8 cellular contexts compared by ENCODE assay signal in the genomic region with DNA sequence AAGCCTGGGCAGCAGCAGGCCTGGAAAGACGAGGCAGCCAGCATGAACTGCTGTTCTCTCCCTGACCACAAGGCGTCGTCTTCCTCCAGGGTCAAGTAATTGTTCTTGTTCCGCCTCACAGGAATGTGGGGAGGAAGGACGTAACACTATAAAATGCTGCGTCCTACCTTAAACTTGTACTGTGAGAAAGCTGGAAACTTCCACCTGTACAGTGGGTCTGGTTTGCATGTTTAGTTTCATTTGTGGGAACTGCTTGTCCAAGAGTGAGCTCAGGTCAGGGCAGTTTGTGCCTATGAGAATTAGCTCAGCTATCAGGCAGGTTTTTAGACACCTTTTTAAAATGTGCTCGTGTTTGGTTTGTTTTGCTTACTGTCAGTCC. TPM values are rescaled to one million over a fixed set of nuclear protein-coding genes. Genes with fewer than 3 reads are reported as not detected.
DNase-seq lines count a peak whose midpoint lies in the region; ATAC-seq and TF ChIP-seq lines count a peak whose summit lies in the region.

No MANE protein-coding gene starts in this region.

- intact Hi-C loops in activated CD8-positive, alpha-beta T cell treated with anti-CD3 and anti-CD28 coated beads for 36 hours (cut with micrococcal nuclease): no loop called here
- intact Hi-C loops in head of caudate nucleus (cut with DNase I) (no loop called here), posterior vena cava (cut with DNase I) (loop anchor here in 1 of 2 donors (10.0 kb wide), 1 partner anchor 69 kb away; no protein-coding TSS in a partner anchor)

- H3F3A ChIP-seq in GM23248 (ENCODE audit: insufficient read depth): peaks cover 34% of the 10 kb centered on the region

- H3K27ac Mint-ChIP-seq in activated CD8-positive, alpha-beta T cell treated with anti-CD3 and anti-CD28 coated beads for 36 hours: no peak overlapping the region

- H3K4me3 Mint-ChIP-seq in activated CD8-positive, alpha-beta T cell treated with anti-CD3 and anti-CD28 coated beads for 36 hours: no peak overlapping the region

- H3K27ac ChIP-seq in GM23248: no peak overlapping the region

- no peaks in the 10 kb centered on the region for H3K9me3 Mint-ChIP-seq in activated CD8-positive, alpha-beta T cell treated with anti-CD3 and anti-CD28 coated beads for 36 hours

- peaks cover 14% of the 10 kb centered on the region; the same call in 1 of the 2 replicates for H3K36me3 ChIP-seq in GM23248 (ENCODE audit: low read depth)

- peaks cover 29% of the 10 kb centered on the region for H3K4me1 ChIP-seq in GM23248 (ENCODE audit: insufficient read depth)

- H2AFZ ChIP-seq in GM23248: no peak overlapping the region

- peak; percentile 7 for DNase-seq in activated gamma-delta T cell treated with Interleukin-2 at 50 U/mL for 16 hours
- DNase-seq in activated gamma-delta T cell (lab: John Stamatoyannopoulos, UW): no peak
- DNase-seq in GM23248: peak; percentile 43
- DNase-seq in LNCaP clone FGC (ENCODE audit: low read depth): peak; percentile 64
- DNase-seq in activated CD8-positive, alpha-beta T cell treated with anti-CD3 and anti-CD28 coated beads for 36 hours: peak; percentile 40
- DNase-seq in head of caudate nucleus: peak in 37 of 42 donors; percentile 6 to 70 (median 42)
- peak; percentile 82 for DNase-seq in posterior vena cava (ENCODE audit: low spot score)
- no peak for DNase-seq in mesenteric fat pad (ENCODE audit: low spot score)

- no peaks in the 10 kb centered on the region for H3K27me3 Mint-ChIP-seq in activated CD8-positive, alpha-beta T cell treated with anti-CD3 and anti-CD28 coated beads for 36 hours

- no peaks in the 10 kb centered on the region for H3K9me3 ChIP-seq in GM23248 (ENCODE audit: low read depth)

- POLR2A ChIA-PET in activated CD8-positive, alpha-beta T cell treated with anti-CD3 and anti-CD28 coated beads for 36 hours (lab: Charles Lee): interaction anchor here (1.0 kb wide), 1 partner anchor 55 kb away, joined by 5 read pairs; the partner anchor contains the start of gene PANX1

- in situ Hi-C loops in GM23248 (cut with MboI): no loop called here

- H3K79me2 ChIP-seq in GM23248 (ENCODE audit: insufficient read depth): peaks cover 12% of the 10 kb centered on the region; the same call in 1 of the 2 replicates

- peak; percentile 89 for TF ChIP-seq CTCF in LNCaP clone FGC (IDR thresholded peaks at IDR 0.05; ENCODE audit: control insufficient read depth, extremely low read depth, insufficient read depth)
- TF ChIP-seq CTCF in activated CD8-positive, alpha-beta T cell treated with anti-CD3 and anti-CD28 coated beads for 36 hours (IDR thresholded peaks at IDR 0.05): peak; percentile 77

- WGBS in GM23248 (ENCODE audit: low coverage in 1 of 2, low lambda C conversion rate in 2 of 2, missing lambda C conversion rate in 2 of 2), 2 experiments: 65 to 66% methylated on average over 7 of the region's 7 CpGs

- CTCF ChIA-PET in activated CD8-positive, alpha-beta T cell treated with anti-CD3 and anti-CD28 coated beads for 36 hours (lab: Charles Lee): interaction anchor here (0.7 to 2.9 kb wide), 11 partner anchors 9 to 338 kb away, joined by 3 to 18 read pairs (median 7); partner anchors contain the start of gene PANX1

- no peaks in the 10 kb centered on the region for H4K20me1 ChIP-seq in GM23248 (ENCODE audit: insufficient read depth)

- H3K27me3 ChIP-seq in GM23248 (replicated peaks; ENCODE audit: insufficient read depth): no peaks in the 10 kb centered on the region

- no peak overlapping the region for H3K4me3 ChIP-seq in GM23248
- H3K4me3 ChIP-seq in LNCaP clone FGC (ENCODE audit: low read depth, low read length): peak overlapping the region; percentile 27

- H3K36me3 Mint-ChIP-seq in activated CD8-positive, alpha-beta T cell treated with anti-CD3 and anti-CD28 coated beads for 36 hours (ENCODE audit: low read depth): peaks cover 21% of the 10 kb centered on the region

- ATAC-seq in activated CD8-positive, alpha-beta T cell treated with anti-CD3 and anti-CD28 coated beads for 36 hours: no peak

- no peaks in the 10 kb centered on the region for H3K4me1 Mint-ChIP-seq in activated CD8-positive, alpha-beta T cell treated with anti-CD3 and anti-CD28 coated beads for 36 hours (ENCODE audit: low read depth)

- no peak overlapping the region for H3K9ac ChIP-seq in GM23248

- H3K4me2 ChIP-seq in GM23248 (ENCODE audit: unreplicated experiment): no peak overlapping the region

- H3K9me2 ChIP-seq in GM23248 (ENCODE audit: insufficient read depth): no peaks in the 10 kb centered on the region

RNA-seq across cellular contexts. Expression of gene PANX1, which starts 55.2 kb away (rescaled TPM):
- 39.8 and 43.9 TPM in 2 replicates for total RNA-seq in GM23248 (2014; rRNA removed; shearing (Covaris generic))
- polyA plus RNA-seq in GM23248 (2016; fragmentation: Nextera tagmentation; extraction: Ambion mirVana): 18.7 and 19.7 TPM in 2 replicates
- total RNA-seq in activated CD8-positive, alpha-beta T cell treated with anti-CD3 and anti-CD28 coated beads for 36 hours: 10 to 100 TPM; 10.8 to 11.4 TPM
- 10 to 100 TPM; 20.2 to 45.3 TPM for total RNA-seq in posterior vena cava
- total RNA-seq in mesenteric fat pad: 30.5 TPM

Comparison
In these comparisons a context has a peak if more than half of its experiments do, and no peak if none do; other contexts are left out.
1. DNase-seq: peak in activated gamma-delta T cell treated with Interleukin-2 at 50 U/mL for 16 hours (single experiment), GM23248 (single experiment), LNCaP clone FGC (single experiment), activated CD8-positive, alpha-beta T cell treated with anti-CD3 and anti-CD28 coated beads for 36 hours (single experiment), head of caudate nucleus (37 of 42) and posterior vena cava (single experiment); none in activated gamma-delta T cell (single experiment) and mesenteric fat pad (single experiment).